33 cellular contexts compared by ENCODE assay signal in the genomic region with DNA sequence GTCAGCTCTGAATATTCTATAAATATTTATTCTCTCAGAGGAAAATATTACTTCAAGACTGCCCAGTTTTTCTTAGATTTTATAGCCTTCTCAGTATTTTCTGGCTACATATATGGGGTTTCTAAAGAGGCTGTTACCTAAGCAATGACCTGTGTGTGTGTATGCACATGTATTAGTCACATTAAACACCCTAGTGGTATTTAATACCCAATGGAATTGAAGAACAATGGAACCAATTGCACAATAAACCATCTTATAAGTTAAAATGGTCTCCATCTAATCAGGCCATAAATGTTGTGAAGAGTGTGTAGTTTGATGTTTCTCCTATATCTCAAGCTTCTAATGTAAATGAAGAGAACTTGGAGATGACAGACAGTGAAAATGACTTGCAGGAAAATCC.
A peak's percentile ranks its signal among the peaks of the same experiment; 100 is the strongest.
DNase-seq lines count a peak whose midpoint lies in the region; FAIRE-seq and TF ChIP-seq lines count a peak whose summit lies in the region.
"Had no signal": no experiment of that assay in that cellular context is flagged by ENCODE, and none has a peak within 500 bp of the region (broad histone marks: within the 10 kb centered on the region; RNA-seq: fewer than 3 reads in every experiment).

No MANE protein-coding gene starts in this region.

- no peak overlapping the region for H2AK5ac ChIP-seq in mesendoderm (ENCODE audit: low read length)

- no peaks in the 10 kb centered on the region for H3K4me1 ChIP-seq in mesendoderm (ENCODE audit: control insufficient read depth, low read depth, low read length)
- H3K4me1 ChIP-seq: A549; BE2C; BLaER1; BLaER1 treated with 17β-estradiol and CSF1 and Interleukin-3, amounts not matched to agents 10 nM and 100 nM; Caco-2 had no signal

- H2BK120ac ChIP-seq in mesendoderm (ENCODE audit: low read depth, low read length), result no peak overlapping the region

- no peak overlapping the region for H3K4ac ChIP-seq in mesendoderm (ENCODE audit: low read depth, low read length)

- H3K4me3 ChIP-seq in bronchial epithelial cell (ENCODE audit: low read depth, low read length), result no peak overlapping the region
- no peak overlapping the region for H3K4me3 ChIP-seq in epithelial cell of esophagus (ENCODE audit: low read length)
- H3K4me3 ChIP-seq in fibroblast of the aortic adventitia (ENCODE audit: low read depth, low read length), result no peak overlapping the region
- no peak overlapping the region for H3K4me3 ChIP-seq in mesendoderm (ENCODE audit: low read length)
- H3K4me3 ChIP-seq: A549; BLaER1; BLaER1 treated with 17β-estradiol and CSF1 and Interleukin-3, amounts not matched to agents 10 nM and 100 nM had no signal

- H3K18ac ChIP-seq in mesendoderm (ENCODE audit: low read length), result no peak overlapping the region

- DNase-seq in bronchial epithelial cell (ENCODE audit: low read depth), result peak; percentile 70
- DNase-seq in epithelial cell of esophagus (ENCODE audit: low read depth), result peak; percentile 11
- peak; percentile 54 for DNase-seq in fibroblast of the aortic adventitia (ENCODE audit: low read depth)
- DNase-seq in foreskin melanocyte, result no peak
- no peak for DNase-seq in mesendoderm
- no peak for DNase-seq in activated T-cell treated with anti-CD3 and anti-CD28 coated beads, Interleukin-2, amount 50 U/mL, for 1 hour
- DNase-seq: 8988T; ACHN; AML-193; BE2C; C1 segment of cervical spinal cord; Caco-2; Calu3; CD4-positive, alpha-beta memory T cell; CD4-positive, alpha-beta T cell; CD4-positive, CD25-positive, alpha-beta regulatory T cell; CD8-positive, alpha-beta memory T cell; CD8-positive, alpha-beta T cell; COR-L47; DMS 273 treated with DMSO at 0.1 percent for 48 hours; DMS153; DMS53; DMS79; DMS79 treated with DMSO at 0.1 percent for 48 hours; DND-41; EL had no signal

- H3K4me2 ChIP-seq in mesendoderm (ENCODE audit: low read length), result no peak overlapping the region
- H3K4me2 ChIP-seq: A549; BLaER1; BLaER1 treated with 17β-estradiol and CSF1 and Interleukin-3, amounts not matched to agents 10 nM and 100 nM had no signal

- FAIRE-seq in bronchial epithelial cell (lab: Jason Lieb, UNC), result no peak
- FAIRE-seq: A204.1, A549, D721Med had no signal

- H3K79me1 ChIP-seq in mesendoderm (ENCODE audit: low read length), result no peaks in the 10 kb centered on the region

- H3K56ac ChIP-seq in mesendoderm (ENCODE audit: low read length), result no peak overlapping the region

- H3K36me3 ChIP-seq in bronchial epithelial cell (ENCODE audit: control insufficient read depth, insufficient read depth, low read length) (no peaks in the 10 kb centered on the region), mesendoderm (ENCODE audit: control insufficient read depth, insufficient read depth, low read length) (no peaks in the 10 kb centered on the region)
- H3K36me3 ChIP-seq: BE2C; BLaER1; BLaER1 treated with 17β-estradiol and CSF1 and Interleukin-3, amounts not matched to agents 10 nM and 100 nM had no signal

- H3K27ac ChIP-seq in mesendoderm (ENCODE audit: low read depth, low read length), result no peak overlapping the region
- H3K27ac ChIP-seq: 22Rv1; A549; BLaER1; BLaER1 treated with 17β-estradiol and CSF1 and Interleukin-3, amounts not matched to agents 10 nM and 100 nM; C4-2B had no signal

- H3K79me2 ChIP-seq in mesendoderm (ENCODE audit: control insufficient read depth, insufficient read depth, low read length), result no peaks in the 10 kb centered on the region

- no peak overlapping the region for H4K5ac ChIP-seq in mesendoderm (ENCODE audit: low read length)

- H3K23ac ChIP-seq in mesendoderm (ENCODE audit: low read length), result no peak overlapping the region

- H3K27me3 ChIP-seq in bronchial epithelial cell (ENCODE audit: control insufficient read depth, insufficient read depth, low read length), result no peaks in the 10 kb centered on the region
- no peaks in the 10 kb centered on the region for H3K27me3 ChIP-seq in mesendoderm (ENCODE audit: insufficient read depth, low read length, poor library complexity)
- H3K27me3 ChIP-seq: BE2C; BLaER1; BLaER1 treated with 17β-estradiol and CSF1 and Interleukin-3, amounts not matched to agents 10 nM and 100 nM had no signal

- no peak overlapping the region for H2BK5ac ChIP-seq in mesendoderm (ENCODE audit: low read length)

- H4K8ac ChIP-seq in mesendoderm (ENCODE audit: low read depth, low read length), result no peak overlapping the region

- no peak overlapping the region for H2BK15ac ChIP-seq in mesendoderm (replicated peaks; ENCODE audit: low read depth)

- H3K9ac ChIP-seq in mesendoderm (ENCODE audit: low read length), result no peak overlapping the region
- H3K9ac ChIP-seq: BLaER1; BLaER1 treated with 17β-estradiol and CSF1 and Interleukin-3, amounts not matched to agents 10 nM and 100 nM had no signal

- TF ChIP-seq CTCF in bronchial epithelial cell (IDR thresholded peaks at IDR 0.05; ENCODE audit: insufficient read depth, low read length, severe bottlenecking), result no peak
- no peak for TF ChIP-seq CTCF in epithelial cell of esophagus (IDR thresholded peaks at IDR 0.05; ENCODE audit: insufficient read depth, low read depth, low read length, missing control alignments)
- no peak for TF ChIP-seq CTCF in fibroblast of the aortic adventitia (IDR thresholded peaks at IDR 0.05; ENCODE audit: insufficient read depth, low read length)

Comparison
In these comparisons a context has a peak if more than half of its experiments do, and no peak if none do; other contexts are left out.
1. DNase-seq: peak in bronchial epithelial cell (single experiment), epithelial cell of esophagus (single experiment) and fibroblast of the aortic adventitia (single experiment); none in foreskin melanocyte (single experiment), mesendoderm (single experiment) and activated T-cell treated with anti-CD3 and anti-CD28 coated beads, Interleukin-2, amount 50 U/mL, for 1 hour (single experiment).